In genomic region chr17:65485388-65486299, GRCh38 we compare ENCODE assay signal across 16 cellular contexts.
DNase-seq lines count a peak whose midpoint lies in the region; ATAC-seq and TF ChIP-seq lines count a peak whose summit lies in the region.
"Had no signal": no experiment of that assay in that cellular context is flagged by ENCODE, and none has a peak within 500 bp of the region (broad histone marks: within the 10 kb centered on the region; RNA-seq: fewer than 3 reads in every experiment).

No MANE protein-coding gene starts in this region.

- peaks cover 5% of the 10 kb centered on the region for H3K9me3 ChIP-seq in WERI-Rb-1 (ENCODE audit: severe bottlenecking)
- no peaks in the 10 kb centered on the region for H3K9me3 ChIP-seq in gastroesophageal sphincter

- intact Hi-C loops in posterior vena cava (cut with DNase I) = no loop called here

- ATAC-seq in gastroesophageal sphincter = peak; percentile 36
- no peak for ATAC-seq in GM21576 (IDR thresholded peaks at IDR 0.05; ENCODE audit: unreplicated experiment)
- no peak for ATAC-seq in GM18867 (IDR thresholded peaks at IDR 0.05; ENCODE audit: unreplicated experiment)
- ATAC-seq: stimulated activated naive CD8-positive, alpha-beta T cell treated with anti-CD3 and anti-CD28 coated beads, Interleukin-15, amount 100 ng/mL, for 72 hours had no signal

- no peaks in the 10 kb centered on the region for H3K4me1 ChIP-seq in gastroesophageal sphincter

- DNase-seq in EH (ENCODE audit: low read depth) = peak; percentile 16
- DNase-seq in WERI-Rb-1 = peak; percentile 21
- DNase-seq in posterior vena cava (ENCODE audit: low spot score) = peak; percentile 89
- no peak for DNase-seq in cerebellar nuclear complex (lab: John Stamatoyannopoulos, UW)
- no peak for DNase-seq in erythroblast (lab: John Stamatoyannopoulos, UW)
- DNase-seq: CD4-positive, alpha-beta T cell; GF-D8; GOT3; immature natural killer cell; KG1; NK-92 treated with Interleukin-12 subunit alpha and Interleukin-12 subunit beta, amount 100 ng/mL, for 24 hours; stimulated activated naive CD8-positive, alpha-beta T cell treated with anti-CD3 and anti-CD28 coated beads, Interleukin-15, amount 100 ng/mL, for 72 hours had no signal

- no peak for TF ChIP-seq EP300 in gastroesophageal sphincter (IDR thresholded peaks at IDR 0.05)

- TF ChIP-seq POLR2A in gastroesophageal sphincter (IDR thresholded peaks at IDR 0.05) = no peak
- TF ChIP-seq POLR2A in erythroblast (IDR thresholded peaks at IDR 0.05; ENCODE audit: low read length) = no peak

- WGBS in gastroesophageal sphincter (ENCODE audit: low coverage in 1 of 2), 2 donors = 69 to 82% methylated on average over 3 to 4 of the region's 9 CpGs

- no peaks in the 10 kb centered on the region for H3K36me3 ChIP-seq in WERI-Rb-1
- no peaks in the 10 kb centered on the region for H3K36me3 ChIP-seq in gastroesophageal sphincter
- H3K36me3 ChIP-seq: SJSA1 had no signal

- H3K27ac ChIP-seq in WERI-Rb-1 = no peak overlapping the region
- H3K27ac ChIP-seq in gastroesophageal sphincter = no peak overlapping the region
- H3K27ac ChIP-seq: SJSA1 had no signal

- H3K4me3 ChIP-seq in WERI-Rb-1 (ENCODE audit: low read depth, low read length) (no peak overlapping the region), gastroesophageal sphincter (no peak overlapping the region)
- H3K4me3 ChIP-seq: SJSA1 had no signal

- H3K27me3 ChIP-seq in WERI-Rb-1 (ENCODE audit: insufficient read depth, low read depth, severe bottlenecking) = peaks cover 21% of the 10 kb centered on the region
- no peaks in the 10 kb centered on the region for H3K27me3 ChIP-seq in gastroesophageal sphincter

- TF ChIP-seq CTCF in WERI-Rb-1 (IDR thresholded peaks at IDR 0.05; ENCODE audit: low read depth, low read length) (no peak), gastroesophageal sphincter (IDR thresholded peaks at IDR 0.05) (no peak)

Comparison
In these comparisons a context has a peak if more than half of its experiments do, and no peak if none do; other contexts are left out.
1. DNase-seq: peak in EH (single experiment), WERI-Rb-1 (single experiment) and posterior vena cava (single experiment); none in cerebellar nuclear complex (0 of 2) and erythroblast (0 of 2).